Comparison of ENCODE assay signal across 8 cellular contexts in genomic region chr11:78039919-78040671, GRCh38. TPM values are rescaled to one million over a fixed set of nuclear protein-coding genes. Genes with fewer than 3 reads are reported as not detected.
DNase-seq lines count a peak whose midpoint lies in the region; ATAC-seq and TF ChIP-seq lines count a peak whose summit lies in the region.

No MANE protein-coding gene starts in this region.

- peaks cover 33 to 48% of the 10 kb centered on the region in 2 experiments for H3K4me1 ChIP-seq in HCT116 (ENCODE audit: control insufficient read depth in 1 of 2, insufficient read depth in 2 of 2, low read length in 2 of 2)

- H3K27me3 ChIP-seq in HCT116 (ENCODE audit: insufficient read depth, low read length): no peaks in the 10 kb centered on the region

- H3K36me3 ChIP-seq in HCT116 (ENCODE audit: control insufficient read depth in 1 of 2, insufficient read depth in 2 of 2, low read length in 2 of 2): no peaks in the 10 kb centered on the region

- peak overlapping the region; percentile 8 for H3K4me3 Mint-ChIP-seq in activated T-helper 1 cell treated with anti-CD3 and anti-CD28 coated beads, Interleukin-12 subunit alpha, Interleukin-12 subunit beta, Interleukin-2, Interleukin-4 antibody, amounts not matched to agents 30 ng/mL and 10 ng/mL and 1 ng/mL, durations not matched to agents 14 hours and 24 hours and 36 hours

- TF ChIP-seq RAD21 in HCT116 (IDR thresholded peaks at IDR 0.05; ENCODE audit: low read depth): no peak

- peak; percentile 57 for ATAC-seq in HCT116
- ATAC-seq in GM21423 (IDR thresholded peaks at IDR 0.05; ENCODE audit: unreplicated experiment): no peak

- peak overlapping the region; percentile 87 for H3K27ac Mint-ChIP-seq in activated T-helper 1 cell treated with anti-CD3 and anti-CD28 coated beads, Interleukin-12 subunit alpha, Interleukin-12 subunit beta, Interleukin-2, Interleukin-4 antibody, amounts not matched to agents 30 ng/mL and 10 ng/mL and 1 ng/mL, durations not matched to agents 14 hours and 24 hours and 36 hours

- no peaks in the 10 kb centered on the region for H3K36me3 Mint-ChIP-seq in activated T-helper 1 cell treated with anti-CD3 and anti-CD28 coated beads, Interleukin-12 subunit alpha, Interleukin-12 subunit beta, Interleukin-2, Interleukin-4 antibody, amounts not matched to agents 30 ng/mL and 10 ng/mL and 1 ng/mL, durations not matched to agents 14 hours and 24 hours and 36 hours (ENCODE audit: low read depth)

- no peaks in the 10 kb centered on the region for H3K9me3 ChIP-seq in HCT116 (ENCODE audit: control insufficient read depth in 1 of 2, insufficient read depth in 1 of 2, low read depth in 1 of 2, low read length in 2 of 2)

- H3K27me3 Mint-ChIP-seq in activated T-helper 1 cell treated with anti-CD3 and anti-CD28 coated beads, Interleukin-12 subunit alpha, Interleukin-12 subunit beta, Interleukin-2, Interleukin-4 antibody, amounts not matched to agents 30 ng/mL and 10 ng/mL and 1 ng/mL, durations not matched to agents 14 hours and 24 hours and 36 hours (ENCODE audit: insufficient read depth): no peaks in the 10 kb centered on the region

- RAD21 ChIA-PET in HCT116 (lab: Charles Lee; ENCODE audit: low non-redundant PET in 1 of 2, low total read pairs in 2 of 2, uncharacterized antibody in 2 of 2, unreplicated experiment in 2 of 2): no interaction called here

- H2AFZ ChIP-seq in HCT116 (ENCODE audit: low read depth, low read length, poor library complexity, severe bottlenecking): peak overlapping the region; percentile 86

- H3K9ac ChIP-seq in HCT116 (ENCODE audit: low read length): peak overlapping the region; percentile 54

- TF ChIP-seq POLR2A in HCT116 (IDR thresholded peaks at IDR 0.05; ENCODE audit: borderline replicate concordance, extremely low read depth, insufficient read depth, insufficient read length): no peak

- POLR2A ChIA-PET in HCT116 (lab: Charles Lee): interaction anchor here (0.6 to 2.6 kb wide), 3 partner anchors 9 to 1148 kb away, joined by 3 to 14 read pairs (median 13); partner anchors contain the start of gene INTS4

- no peaks in the 10 kb centered on the region for H3K79me2 ChIP-seq in HCT116 (ENCODE audit: insufficient read depth, low read length)

- peaks cover 12% of the 10 kb centered on the region for H3K4me1 Mint-ChIP-seq in activated T-helper 1 cell treated with anti-CD3 and anti-CD28 coated beads, Interleukin-12 subunit alpha, Interleukin-12 subunit beta, Interleukin-2, Interleukin-4 antibody, amounts not matched to agents 30 ng/mL and 10 ng/mL and 1 ng/mL, durations not matched to agents 14 hours and 24 hours and 36 hours (ENCODE audit: low read depth)

- TF ChIP-seq CTCF in HCT116 (IDR thresholded peaks at IDR 0.05 in 2 of 3, conservative IDR thresholded peaks at IDR 0.05 in 1 of 3; ENCODE audit: borderline replicate concordance in 1 of 3, insufficient read depth in 1 of 3, low read depth in 2 of 3, low read length in 2 of 3): no peak

- H3K4me2 ChIP-seq in HCT116 (ENCODE audit: low read length): peak overlapping the region; percentile 78

- DNase-seq in SKM-1 treated with dmso at 0.1 percent for 144 hours (lab: John Stamatoyannopoulos, UW; ENCODE audit: unreplicated experiment) (peak; percentile 41), SKM-1 (lab: John Stamatoyannopoulos, UW; ENCODE audit: unreplicated experiment) (no peak), HCT116 (ENCODE audit: low read depth, low spot score) (no peak), NCI-H2196 (lab: John Stamatoyannopoulos, UW; ENCODE audit: unreplicated experiment) (peak; percentile 58), cardiac septum (ENCODE audit: low spot score) (peak; percentile 79), putamen (ENCODE audit: low spot score) (peak; percentile 45)
- DNase-seq in activated T-helper 1 cell treated with anti-CD3 and anti-CD28 coated beads, Interleukin-12 subunit alpha, Interleukin-12 subunit beta, Interleukin-2, Interleukin-4 antibody, amounts not matched to agents 30 ng/mL and 10 ng/mL and 1 ng/mL, durations not matched to agents 14 hours and 24 hours and 36 hours (ENCODE audit: low spot score): no peak

- intact Hi-C loops in HCT116 (cut with micrococcal nuclease) (no loop called here), cardiac septum (cut with DNase I) (no loop called here)
- intact Hi-C loops in activated T-helper 1 cell treated with anti-CD3 and anti-CD28 coated beads, Interleukin-12 subunit alpha, Interleukin-12 subunit beta, Interleukin-2, Interleukin-4 antibody, amounts not matched to agents 30 ng/mL and 10 ng/mL and 1 ng/mL, durations not matched to agents 14 hours and 24 hours and 36 hours (cut with micrococcal nuclease): loop anchor here (2.0 kb wide), 1 partner anchor 221 kb away; no protein-coding TSS in a partner anchor

- CTCF ChIA-PET in HCT116 (lab: Charles Lee): interaction anchor here (0.9 kb wide), 1 partner anchor 8 kb away, joined by 3 read pairs; no protein-coding TSS in a partner anchor

- peak overlapping the region; percentile 85 for H3K27ac ChIP-seq in HCT116 (ENCODE audit: low read depth, low read length)

- H4K20me1 ChIP-seq in HCT116 (ENCODE audit: insufficient read depth): no peaks in the 10 kb centered on the region

- H3K9me3 Mint-ChIP-seq in activated T-helper 1 cell treated with anti-CD3 and anti-CD28 coated beads, Interleukin-12 subunit alpha, Interleukin-12 subunit beta, Interleukin-2, Interleukin-4 antibody, amounts not matched to agents 30 ng/mL and 10 ng/mL and 1 ng/mL, durations not matched to agents 14 hours and 24 hours and 36 hours: no peaks in the 10 kb centered on the region

- peak overlapping the region; percentile 28 to 48 for H3K4me3 ChIP-seq in HCT116 (replicated peaks in 1 of 2; ENCODE audit: low read depth in 1 of 2, low read length in 2 of 2)

- BruUV-seq in HCT116 (replicated peaks; lab: Mats Ljungman, UMichigan): TSS peak; percentile 67

- no peaks in the 10 kb centered on the region for H3K9me2 ChIP-seq in HCT116 (ENCODE audit: insufficient read depth)

TF ChIP-seq in HCT116, 20 proteins besides CTCF, POLR2A, EP300 and RAD21:
- TF ChIP-seq ELF1 (IDR thresholded peaks at IDR 0.05; ENCODE audit: borderline replicate concordance, low read depth): no peak; the same call in 1 of the 2 replicates
- no peak for TF ChIP-seq SIN3A (IDR thresholded peaks at IDR 0.05; ENCODE audit: low read depth)
- TF ChIP-seq CEBPB (IDR thresholded peaks at IDR 0.05; ENCODE audit: low read depth): no peak
- TF ChIP-seq POLR2AphosphoS5 (IDR thresholded peaks at IDR 0.05; ENCODE audit: low read depth, low read length): peak; percentile 62
- peak; percentile 17; the same call in 1 of the 2 replicates for TF ChIP-seq JUND (IDR thresholded peaks at IDR 0.05)
- peak; percentile 23 for TF ChIP-seq TCF7L2 (IDR thresholded peaks at IDR 0.05; ENCODE audit: borderline replicate concordance, extremely low read depth, insufficient read depth, insufficient read length)
- peak; percentile 68 for TF ChIP-seq YY1 (IDR thresholded peaks at IDR 0.05; ENCODE audit: extremely low read depth, insufficient replicate concordance, low read depth, low read length)
- TF ChIP-seq, protein P1, sequence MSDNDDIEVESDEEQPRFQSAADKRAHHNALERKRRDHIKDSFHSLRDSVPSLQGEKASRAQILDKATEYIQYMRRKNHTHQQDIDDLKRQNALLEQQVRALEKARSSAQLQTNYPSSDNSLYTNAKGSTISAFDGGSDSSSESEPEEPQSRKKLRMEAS (IDR thresholded peaks at IDR 0.05): peak; percentile 9; the same call in 1 of the 2 replicates
- no peak for TF ChIP-seq ATF3 (IDR thresholded peaks at IDR 0.05)
- TF ChIP-seq SP1 (IDR thresholded peaks at IDR 0.05; ENCODE audit: low read depth): peak; percentile 60
- 0 out of 2 replicates have a peak, but pooled peaks have one; percentile 40 for TF ChIP-seq FOSL1 (IDR thresholded peaks at IDR 0.05; ENCODE audit: low read depth)
- TF ChIP-seq CBX3 (IDR thresholded peaks at IDR 0.05; ENCODE audit: low read depth): 0 out of 2 replicates have a peak, but pooled peaks have one; percentile 16
- no peak for TF ChIP-seq ZFX (IDR thresholded peaks at IDR 0.05)

RNA-seq across cellular contexts. Expression of gene KCTD14, which starts 17.0 kb away (rescaled TPM):
- 15.2 TPM for total RNA-seq in HCT116 (2021; ENCODE audit: unreplicated experiment)
- polyA plus RNA-seq in HCT116 (2012): 10.5 and 14.4 TPM in 2 replicates
- total RNA-seq in activated T-helper 1 cell treated with anti-CD3 and anti-CD28 coated beads, Interleukin-12 subunit alpha, Interleukin-12 subunit beta, Interleukin-2, Interleukin-4 antibody, amounts not matched to agents 30 ng/mL and 10 ng/mL and 1 ng/mL, durations not matched to agents 14 hours and 24 hours and 36 hours: 0.16 and 0.49 TPM in 2 replicates
- 0.13 TPM for total RNA-seq in cardiac septum

RNA-seq across cellular contexts. Expression of gene THRSP, which starts 23.6 kb away (rescaled TPM):
- total RNA-seq in HCT116 (2021; ENCODE audit: unreplicated experiment): not detected
- not detected in 2 replicates for polyA plus RNA-seq in HCT116 (2012)
- not detected in 2 replicates for total RNA-seq in activated T-helper 1 cell treated with anti-CD3 and anti-CD28 coated beads, Interleukin-12 subunit alpha, Interleukin-12 subunit beta, Interleukin-2, Interleukin-4 antibody, amounts not matched to agents 30 ng/mL and 10 ng/mL and 1 ng/mL, durations not matched to agents 14 hours and 24 hours and 36 hours
- 2.0 TPM for total RNA-seq in cardiac septum

RNA-seq across cellular contexts. Expression of gene NDUFC2, which starts 39.6 kb away (rescaled TPM):
- 225 TPM for total RNA-seq in HCT116 (2021; ENCODE audit: unreplicated experiment)
- 147 and 157 TPM in 2 replicates for polyA plus RNA-seq in HCT116 (2012)
- 208 and 220 TPM in 2 replicates for total RNA-seq in activated T-helper 1 cell treated with anti-CD3 and anti-CD28 coated beads, Interleukin-12 subunit alpha, Interleukin-12 subunit beta, Interleukin-2, Interleukin-4 antibody, amounts not matched to agents 30 ng/mL and 10 ng/mL and 1 ng/mL, durations not matched to agents 14 hours and 24 hours and 36 hours
- 225 TPM for total RNA-seq in cardiac septum

RNA-seq across cellular contexts. Expression of gene INTS4, which starts 45.6 kb away (rescaled TPM):
- 41.0 TPM for total RNA-seq in HCT116 (2021; ENCODE audit: unreplicated experiment)
- polyA plus RNA-seq in HCT116 (2012): 22.9 and 27.1 TPM in 2 replicates
- total RNA-seq in activated T-helper 1 cell treated with anti-CD3 and anti-CD28 coated beads, Interleukin-12 subunit alpha, Interleukin-12 subunit beta, Interleukin-2, Interleukin-4 antibody, amounts not matched to agents 30 ng/mL and 10 ng/mL and 1 ng/mL, durations not matched to agents 14 hours and 24 hours and 36 hours: 58.2 and 63.6 TPM in 2 replicates
- total RNA-seq in cardiac septum: 19.3 TPM

Comparison
In these comparisons a context has a peak if more than half of its experiments do, and no peak if none do; other contexts are left out.
1. DNase-seq: peak in SKM-1 treated with dmso at 0.1 percent for 144 hours (single experiment), NCI-H2196 (single experiment), cardiac septum (single experiment) and putamen (single experiment); none in SKM-1 (single experiment), HCT116 (single experiment) and activated T-helper 1 cell treated with anti-CD3 and anti-CD28 coated beads, Interleukin-12 subunit alpha, Interleukin-12 subunit beta, Interleukin-2, Interleukin-4 antibody, amounts not matched to agents 30 ng/mL and 10 ng/mL and 1 ng/mL, durations not matched to agents 14 hours and 24 hours and 36 hours (single experiment).
2. RNA of gene KCTD14, which starts 17.0 kb away (total RNA-seq): 15.2 TPM in HCT116 (single experiment); 0.16 to 0.49 TPM in activated T-helper 1 cell treated with anti-CD3 and anti-CD28 coated beads, Interleukin-12 subunit alpha, Interleukin-12 subunit beta, Interleukin-2, Interleukin-4 antibody, amounts not matched to agents 30 ng/mL and 10 ng/mL and 1 ng/mL, durations not matched to agents 14 hours and 24 hours and 36 hours and 0.13 TPM in cardiac septum (single experiment); every median in the first group is over 10 times any median in the second.